Comparison of ENCODE assay signal across 9 cellular contexts in the genomic region with DNA sequence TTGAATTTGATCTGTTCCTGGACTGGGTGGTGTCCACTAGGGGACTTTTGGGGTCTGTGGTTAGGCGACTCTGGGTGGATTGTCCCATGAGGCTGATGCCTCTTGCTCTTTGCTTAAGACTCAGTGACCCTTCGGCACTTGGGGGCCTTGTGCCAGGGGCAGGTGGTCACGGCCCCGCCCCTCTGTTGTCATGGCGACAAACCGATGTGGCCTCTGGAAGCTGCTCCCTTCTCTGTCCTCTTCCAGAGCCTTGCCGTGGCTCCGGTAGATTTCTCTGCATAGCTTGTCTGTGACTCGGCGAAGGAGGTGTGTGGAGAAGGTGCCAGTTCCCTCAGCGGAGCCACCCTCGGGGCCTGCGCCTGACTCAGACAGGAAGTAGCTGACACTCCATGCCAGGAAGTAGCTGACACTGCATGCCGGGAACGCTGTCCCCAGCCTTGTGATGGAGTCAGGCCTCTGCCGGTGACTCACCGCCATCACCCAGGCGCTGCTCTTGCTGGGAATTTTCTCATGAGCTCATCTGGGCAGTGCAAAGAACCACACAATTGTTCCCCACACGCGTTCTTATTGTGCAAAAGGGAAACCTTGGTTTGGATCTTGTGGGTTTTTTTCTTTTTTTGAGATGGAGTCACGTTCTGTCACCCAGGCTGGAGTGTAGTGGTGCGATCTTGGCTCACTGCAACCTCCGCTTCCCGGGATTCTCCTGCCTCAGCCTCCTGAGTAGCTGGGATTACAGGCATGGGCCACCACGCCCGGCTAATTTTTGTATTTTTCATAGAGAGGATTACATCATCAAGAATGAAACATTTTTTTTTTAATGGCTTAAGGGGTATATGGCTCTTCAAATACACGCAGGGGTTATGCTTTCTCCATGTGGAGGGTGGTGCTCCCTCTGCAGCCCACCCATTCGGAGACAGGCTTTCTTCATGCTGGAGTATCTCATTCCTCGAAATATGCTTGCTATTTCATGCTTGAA.
A peak's percentile ranks its signal among the peaks of the same experiment; 100 is the strongest.
DNase-seq lines count a peak whose midpoint lies in the region; ATAC-seq and TF ChIP-seq lines count a peak whose summit lies in the region.
"Had no signal": no experiment of that assay in that cellular context is flagged by ENCODE, and none has a peak within 500 bp of the region (broad histone marks: within the 10 kb centered on the region; RNA-seq: fewer than 3 reads in every experiment).

No MANE protein-coding gene starts in this region.

- H3K27ac Mint-ChIP-seq in T-helper 1 cell treated with Interleukin-12 subunit alpha and Interleukin-12 subunit beta and Interleukin-4 antibody, amounts not matched to agents 30 μg/mL and 1 μg/mL, for 36 hours, result peak overlapping the region; percentile 98

- ATAC-seq in HG03280 (IDR thresholded peaks at IDR 0.05; ENCODE audit: unreplicated experiment), result peak; percentile 69
- peak; percentile 94 for ATAC-seq in sciatic nerve
- ATAC-seq in aorta (ENCODE audit: low FRiP score), result peak; percentile 95

- H3K4me3 ChIP-seq in right atrium auricular region, result peak overlapping the region in 1 of 2 donors; percentile 15
- no peak overlapping the region for H3K4me3 ChIP-seq in aorta (ENCODE audit: low read length in 2 of 2)

- no peak for TF ChIP-seq CTCF in right atrium auricular region (IDR thresholded peaks at IDR 0.05)

- peak; percentile 48 for DNase-seq in DMS 273 (lab: John Stamatoyannopoulos, UW; ENCODE audit: unreplicated experiment)
- no peak for DNase-seq in DMS 273 treated with DMSO at 0.1 percent for 48 hours (lab: John Stamatoyannopoulos, UW)
- peak in 49 of 56 donors; percentile 11 to 89 (median 56) for DNase-seq in amygdala (lab: John Stamatoyannopoulos, UW)
- DNase-seq in right atrium auricular region (ENCODE audit: low spot score), result peak; percentile 98
- peak; percentile 90 for DNase-seq in sciatic nerve (ENCODE audit: low spot score)
- DNase-seq in aorta, result peak; percentile 97 to 99

- peak overlapping the region; percentile 73 to 79 for H3K27ac ChIP-seq in right atrium auricular region
- peak overlapping the region; percentile 79 to 100 for H3K27ac ChIP-seq in aorta (ENCODE audit: low read depth in 1 of 2, low read length in 2 of 2)
- H3K27ac ChIP-seq: 22Rv1 had no signal

- H3K4me1 Mint-ChIP-seq in T-helper 1 cell treated with Interleukin-12 subunit alpha and Interleukin-12 subunit beta and Interleukin-4 antibody, amounts not matched to agents 30 μg/mL and 1 μg/mL, for 36 hours (ENCODE audit: low read depth), result peaks cover 65% of the 10 kb centered on the region

- no peaks in the 10 kb centered on the region for H3K27me3 Mint-ChIP-seq in T-helper 1 cell treated with Interleukin-12 subunit alpha and Interleukin-12 subunit beta and Interleukin-4 antibody, amounts not matched to agents 30 μg/mL and 1 μg/mL, for 36 hours (ENCODE audit: low read depth)

- H3K4me1 ChIP-seq in right atrium auricular region (no peaks in the 10 kb centered on the region), aorta (ENCODE audit: control insufficient read depth in 1 of 2, insufficient read depth in 2 of 2, low read length in 2 of 2) (peaks cover 2 to 4% of the 10 kb centered on the region in 2 donors)

- H3K9me3 ChIP-seq in right atrium auricular region, result no peaks in the 10 kb centered on the region
- H3K9me3 ChIP-seq in aorta (ENCODE audit: control insufficient read depth, low read length), result no peaks in the 10 kb centered on the region

- H3K36me3 ChIP-seq in right atrium auricular region (no peaks in the 10 kb centered on the region), aorta (ENCODE audit: control insufficient read depth in 1 of 2, insufficient read depth in 2 of 2, low read length in 1 of 2) (no peaks in the 10 kb centered on the region)

- WGBS in aorta, 2 donors, result 28 to 34% methylated on average over 29 of the region's 29 CpGs

- no peaks in the 10 kb centered on the region for H3K27me3 ChIP-seq in right atrium auricular region
- H3K27me3 ChIP-seq in aorta (ENCODE audit: control insufficient read depth in 1 of 2, insufficient read depth in 2 of 2, low read length in 1 of 2), result no peaks in the 10 kb centered on the region

- H3K4me3 Mint-ChIP-seq in T-helper 1 cell treated with Interleukin-12 subunit alpha and Interleukin-12 subunit beta and Interleukin-4 antibody, amounts not matched to agents 30 μg/mL and 1 μg/mL, for 36 hours, result peak overlapping the region; percentile 74

- H3K9me3 Mint-ChIP-seq in T-helper 1 cell treated with Interleukin-12 subunit alpha and Interleukin-12 subunit beta and Interleukin-4 antibody, amounts not matched to agents 30 μg/mL and 1 μg/mL, for 36 hours, result peaks cover 3% of the 10 kb centered on the region

- H3K36me3 Mint-ChIP-seq in T-helper 1 cell treated with Interleukin-12 subunit alpha and Interleukin-12 subunit beta and Interleukin-4 antibody, amounts not matched to agents 30 μg/mL and 1 μg/mL, for 36 hours (ENCODE audit: low read depth), result peaks cover 21% of the 10 kb centered on the region

- intact Hi-C loops in sciatic nerve (cut with DNase I) (no loop called here), aorta (cut with DNase I) (loop anchor here (2.0 to 5.0 kb wide), 3 partner anchors 45 to 125 kb away; a partner anchor contains a TSS)
